Comparison of ENCODE assay signal across 1 cellular context in the genomic region with DNA sequence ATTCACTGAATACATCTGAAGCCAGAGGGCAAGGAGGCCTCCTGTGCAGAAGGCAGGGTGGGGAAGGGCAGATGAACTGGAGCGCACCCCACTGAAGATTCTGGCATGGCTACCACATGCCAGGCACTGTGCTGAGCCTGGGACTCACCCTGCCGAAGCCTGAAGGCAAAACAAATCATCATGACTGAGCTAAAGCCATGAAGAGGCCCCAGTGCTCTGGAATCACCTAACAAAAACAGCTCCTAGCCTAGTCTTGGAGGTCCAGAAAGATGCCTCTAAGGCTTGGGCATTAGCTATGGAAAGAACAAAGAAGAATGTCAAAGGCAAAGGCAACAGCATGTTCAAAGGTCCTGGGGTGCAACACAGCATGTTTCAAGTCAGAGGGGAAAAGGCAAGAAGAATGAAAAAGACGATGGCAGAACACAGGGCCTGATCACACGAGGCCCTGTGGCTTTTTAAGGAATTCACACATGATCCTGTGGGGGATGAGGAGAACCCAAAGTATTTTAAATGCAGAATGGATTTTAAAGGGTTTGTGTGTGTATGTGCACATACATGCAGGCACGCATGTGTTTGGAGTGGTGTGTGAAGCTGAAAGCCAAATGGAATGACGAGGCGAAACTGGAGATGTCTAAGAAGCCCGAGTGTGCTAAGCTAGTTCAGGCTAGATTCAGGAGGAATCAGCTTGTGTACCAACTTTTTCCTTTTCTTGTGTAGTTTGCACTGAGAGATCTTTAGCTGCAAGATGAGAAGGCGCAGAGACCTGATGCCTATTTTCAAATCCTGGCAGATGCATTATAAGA.
TF ChIP-seq lines count a peak whose summit lies in the region.

No MANE protein-coding gene starts in this region.

TF ChIP-seq in H1, 55 proteins besides CTCF, POLR2A, EP300 and RAD21:
- no peak for TF ChIP-seq BRCA1 (IDR thresholded peaks at IDR 0.05; ENCODE audit: low read depth, low read length)
- no peak for TF ChIP-seq SP1 (IDR thresholded peaks at IDR 0.05; ENCODE audit: low read depth, low read length)
- TF ChIP-seq CEBPB (IDR thresholded peaks at IDR 0.05; ENCODE audit: low read depth, low read length) = no peak
- peak; percentile 65; the same call in 1 of the 2 replicates for TF ChIP-seq KDM1A (IDR thresholded peaks at IDR 0.05; ENCODE audit: borderline replicate concordance, low read length)
